ENCODE assay signal across 9 cellular contexts in the genomic region with DNA sequence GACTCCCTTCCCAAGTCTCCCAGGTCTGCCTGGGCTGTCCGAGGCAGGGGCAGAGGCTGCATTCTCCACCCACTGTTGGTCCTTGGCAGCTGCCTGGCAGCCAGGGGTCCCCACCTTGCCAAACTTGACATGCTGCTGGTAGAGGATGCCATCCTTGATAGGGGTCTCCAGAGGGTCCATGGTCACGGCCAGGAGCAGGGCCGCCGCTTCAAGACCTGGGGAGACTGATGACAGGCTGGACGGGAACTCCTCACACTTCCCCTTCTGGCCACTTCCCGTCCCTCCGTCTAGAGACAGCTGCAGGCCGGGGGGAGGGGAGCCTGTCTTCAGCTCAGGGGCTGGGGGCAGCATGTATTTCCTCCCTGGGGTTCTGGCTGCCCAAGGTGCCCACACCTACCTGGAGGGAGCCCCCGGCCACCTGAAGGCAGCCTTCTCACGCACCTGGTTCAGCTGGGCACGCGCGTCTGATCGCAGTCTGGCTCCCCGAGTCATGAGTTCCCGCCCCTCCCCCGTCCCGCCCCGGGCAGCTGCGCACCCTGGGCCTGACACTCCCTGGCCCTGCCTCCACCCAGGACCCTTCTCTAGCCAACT. TPM values are rescaled to one million over a fixed set of nuclear protein-coding genes. Genes with fewer than 3 reads are reported as not detected.
DNase-seq lines count a peak whose midpoint lies in the region; ATAC-seq and TF ChIP-seq lines count a peak whose summit lies in the region.
"Had no signal": no experiment of that assay in that cellular context is flagged by ENCODE, and none has a peak within 500 bp of the region (broad histone marks: within the 10 kb centered on the region; RNA-seq: fewer than 3 reads in every experiment).

A gene with protein sequence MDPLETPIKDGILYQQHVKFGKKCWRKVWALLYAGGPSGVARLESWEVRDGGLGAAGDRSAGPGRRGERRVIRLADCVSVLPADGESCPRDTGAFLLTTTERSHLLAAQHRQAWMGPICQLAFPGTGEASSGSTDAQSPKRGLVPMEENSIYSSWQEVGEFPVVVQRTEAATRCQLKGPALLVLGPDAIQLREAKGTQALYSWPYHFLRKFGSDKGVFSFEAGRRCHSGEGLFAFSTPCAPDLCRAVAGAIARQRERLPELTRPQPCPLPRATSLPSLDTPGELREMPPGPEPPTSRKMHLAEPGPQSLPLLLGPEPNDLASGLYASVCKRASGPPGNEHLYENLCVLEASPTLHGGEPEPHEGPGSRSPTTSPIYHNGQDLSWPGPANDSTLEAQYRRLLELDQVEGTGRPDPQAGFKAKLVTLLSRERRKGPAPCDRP (minus strand): TSS at position 466 of the 591 bp plus-strand sequence. CDS start 286 bp downstream, at position 180.

- intact Hi-C loops in activated B cell treated with CpG ODN at 0.5 μM for 24 hours (cut with micrococcal nuclease) = loop anchor here (1.0 to 10.0 kb wide), 2 partner anchors 8 to 395 kb away; no protein-coding TSS in a partner anchor

- no peaks in the 10 kb centered on the region for H3K27me3 ChIP-seq in GM06990 (replicated peaks; ENCODE audit: control insufficient read depth, insufficient read depth, low read length)
- no peaks in the 10 kb centered on the region for H3K27me3 ChIP-seq in mucosa of stomach (ENCODE audit: control insufficient read depth, insufficient read depth, low read length)
- H3K27me3 ChIP-seq: ovary had no signal

- H3K9me3 ChIP-seq in mucosa of stomach (ENCODE audit: control insufficient read depth, low read length) = no peaks in the 10 kb centered on the region
- H3K9me3 ChIP-seq: ovary had no signal

- peak within 1 kb of the TSS; percentile 96 for H3K27ac Mint-ChIP-seq in activated B cell treated with CpG ODN at 0.5 μM for 24 hours

- peak within 1 kb of the TSS; percentile 25 for H3K9ac ChIP-seq in mucosa of stomach (ENCODE audit: low read length)

- H3K27me3 Mint-ChIP-seq in activated B cell treated with CpG ODN at 0.5 μM for 24 hours = no peaks in the 10 kb centered on the region

- TF ChIP-seq CTCF in GM06990 (IDR thresholded peaks at IDR 0.05; ENCODE audit: insufficient read depth, low read length, poor library complexity, severe bottlenecking) (no peak), activated B cell treated with CpG ODN at 0.5 μM for 24 hours (IDR thresholded peaks at IDR 0.05) (no peak)

- H3K9me3 Mint-ChIP-seq in activated B cell treated with CpG ODN at 0.5 μM for 24 hours = no peaks in the 10 kb centered on the region

- DNase-seq in GM06990 (ENCODE audit: extremely low read depth, insufficient read length) (peak; percentile 78), activated B cell treated with CpG ODN at 0.5 μM for 24 hours (peak; percentile 52), DMS 273 (lab: John Stamatoyannopoulos, UW; ENCODE audit: unreplicated experiment) (no peak)
- DNase-seq in stimulated activated CD4-positive, alpha-beta T cell treated with anti-CD3 and anti-CD28 coated beads, Interleukin-12 subunit alpha, Interleukin-12 subunit beta, amount 100 ng/mL, for 4 hours = no peak
- DNase-seq in activated naive CD4-positive, alpha-beta T cell treated with anti-CD3 and anti-CD28 coated beads, Interleukin-2, amount 50 U/mL, for 16 hours = no peak

- peak within 1 kb of the TSS; percentile 93 for H3K4me3 Mint-ChIP-seq in activated B cell treated with CpG ODN at 0.5 μM for 24 hours

- POLR2A ChIA-PET in activated B cell treated with CpG ODN at 0.5 μM for 24 hours (lab: Charles Lee) = interaction anchor here (0.6 to 5.9 kb wide), 16 partner anchors 7 to 201 kb away, joined by 3 to 96 read pairs (median 6); a partner anchor contains a TSS

- peaks cover 4% of the 10 kb centered on the region for H3K4me1 ChIP-seq in mucosa of stomach (ENCODE audit: control insufficient read depth, insufficient read depth, low read length)

- H3K36me3 ChIP-seq in GM06990 (ENCODE audit: control insufficient read depth, insufficient read depth, low read length) = peaks cover 35% of the 10 kb centered on the region
- no peaks in the 10 kb centered on the region for H3K36me3 ChIP-seq in mucosa of stomach (ENCODE audit: control insufficient read depth, insufficient read depth, low read length)
- H3K36me3 ChIP-seq: ovary had no signal

- ATAC-seq in HG02759 (IDR thresholded peaks at IDR 0.05; ENCODE audit: unreplicated experiment) (peak; percentile 29), activated B cell treated with CpG ODN at 0.5 μM for 24 hours (ENCODE audit: low read depth) (peak; percentile 33), GM19467 (IDR thresholded peaks at IDR 0.05; ENCODE audit: unreplicated experiment) (no peak)

- CTCF ChIA-PET in activated B cell treated with CpG ODN at 0.5 μM for 24 hours (lab: Charles Lee) = interaction anchor here (0.6 to 2.7 kb wide), 9 partner anchors 8 to 119 kb away, joined by 3 to 11 read pairs (median 8); a partner anchor contains a TSS

- H3K4me1 Mint-ChIP-seq in activated B cell treated with CpG ODN at 0.5 μM for 24 hours = peaks cover 60% of the 10 kb centered on the region

- peaks cover 64% of the 10 kb centered on the region for H3K36me3 Mint-ChIP-seq in activated B cell treated with CpG ODN at 0.5 μM for 24 hours (ENCODE audit: low read depth)

- H3K4me3 ChIP-seq in GM06990 (replicated peaks; ENCODE audit: low read depth, low read length) = peak within 1 kb of the TSS; percentile 81
- H3K4me3 ChIP-seq in mucosa of stomach (ENCODE audit: low read length) = no peak within 1 kb of the TSS
- H3K4me3 ChIP-seq: ovary had no signal

RNA-seq across cellular contexts. Expression of the gene that starts here (rescaled TPM):
- total RNA-seq in activated B cell treated with CpG ODN at 0.5 μM for 24 hours = 82.5 and 88.5 TPM in 2 replicates

Comparison
In these comparisons a context has a peak if more than half of its experiments do, and no peak if none do; other contexts are left out.
1. DNase-seq: peak in GM06990 (single experiment) and activated B cell treated with CpG ODN at 0.5 μM for 24 hours (single experiment); none in DMS 273 (single experiment), stimulated activated CD4-positive, alpha-beta T cell treated with anti-CD3 and anti-CD28 coated beads, Interleukin-12 subunit alpha, Interleukin-12 subunit beta, amount 100 ng/mL, for 4 hours (single experiment) and activated naive CD4-positive, alpha-beta T cell treated with anti-CD3 and anti-CD28 coated beads, Interleukin-2, amount 50 U/mL, for 16 hours (single experiment).